Comparison of ENCODE assay signal across 8 cellular contexts in the genomic region with DNA sequence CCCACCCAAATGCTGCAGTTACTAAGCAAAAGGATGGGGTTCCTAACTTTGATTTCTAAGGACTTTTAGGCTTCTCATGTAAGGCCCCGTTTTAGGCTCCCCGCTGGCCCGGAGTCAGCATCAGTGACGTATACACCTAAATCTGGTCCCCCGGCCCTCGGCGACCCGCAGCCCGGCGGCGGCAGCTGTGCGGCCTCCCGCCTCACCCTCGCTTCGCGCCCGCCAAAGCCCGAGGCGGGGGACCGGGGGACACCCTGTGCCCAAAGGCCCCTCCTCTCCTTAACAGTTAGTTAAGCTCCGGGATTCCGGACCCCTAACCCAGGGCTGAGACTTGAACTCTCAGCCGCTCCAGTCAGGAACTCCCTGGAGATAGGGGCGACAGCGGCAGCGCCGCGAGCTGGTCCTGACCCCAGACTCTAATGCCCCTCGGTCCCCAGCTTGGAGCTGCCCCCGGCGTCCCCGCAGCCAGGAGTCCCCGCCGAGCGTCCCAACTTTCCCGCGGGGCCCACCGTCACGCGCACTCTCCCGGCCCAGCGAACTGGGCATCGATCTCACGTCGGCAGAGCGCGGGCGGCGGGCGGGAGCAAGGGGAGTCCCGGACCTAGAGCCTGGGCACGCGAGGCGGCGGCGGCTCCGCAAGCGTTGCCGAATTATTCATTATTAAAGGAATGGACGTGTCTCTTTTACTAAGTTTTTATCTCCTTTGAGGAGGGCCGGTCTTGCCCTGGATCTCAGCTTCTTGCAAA. TPM values are rescaled to one million over a fixed set of nuclear protein-coding genes. Genes with fewer than 3 reads are reported as not detected.
DNase-seq lines count a peak whose midpoint lies in the region; ATAC-seq, FAIRE-seq and TF ChIP-seq lines count a peak whose summit lies in the region.

No MANE protein-coding gene starts in this region.

- no peaks in the 10 kb centered on the region for H3K9me3 Mint-ChIP-seq in endothelial cell (ENCODE audit: unreplicated experiment)
- H3K9me3 Mint-ChIP-seq in naive thymus-derived CD4-positive, alpha-beta T cell, result peaks cover 0 to 2% (median 0%) of the 10 kb centered on the region in 11 donors

- intact Hi-C loops in naive thymus-derived CD4-positive, alpha-beta T cell (cut with micrococcal nuclease), result loop anchor here (2.0 to 10.0 kb wide), 8 partner anchors 159 to 1919 kb away; a partner anchor contains a TSS
- intact Hi-C loops in thyroid gland (cut with DNase I), result no loop called here

- peak overlapping the region; percentile 93 for H3K27ac ChIP-seq in naive thymus-derived CD4-positive, alpha-beta T cell (ENCODE audit: low read depth, low read length)
- peak overlapping the region; percentile 54 to 95 (median 95) for H3K27ac ChIP-seq in thyroid gland

- ATAC-seq in naive thymus-derived CD4-positive, alpha-beta T cell, result no peak
- no peak for ATAC-seq in HG02623 (IDR thresholded peaks at IDR 0.05; ENCODE audit: unreplicated experiment)

- no peaks in the 10 kb centered on the region for H3K36me3 Mint-ChIP-seq in endothelial cell (ENCODE audit: low read depth, unreplicated experiment)
- peaks cover 0 to 2% (median 0%) of the 10 kb centered on the region in 5 donors for H3K36me3 Mint-ChIP-seq in naive thymus-derived CD4-positive, alpha-beta T cell

- peak overlapping the region; percentile 95 for H3K4me3 Mint-ChIP-seq in endothelial cell (ENCODE audit: unreplicated experiment)
- H3K4me3 Mint-ChIP-seq in naive thymus-derived CD4-positive, alpha-beta T cell, result peak overlapping the region; percentile 90 to 100 (median 98)

- H3K27me3 Mint-ChIP-seq in endothelial cell (ENCODE audit: unreplicated experiment), result peaks cover 7% of the 10 kb centered on the region
- H3K27me3 Mint-ChIP-seq in naive thymus-derived CD4-positive, alpha-beta T cell, result peaks cover 0 to 71% (median 5%) of the 10 kb centered on the region in 5 donors

- CTCF ChIA-PET in naive thymus-derived CD4-positive, alpha-beta T cell (lab: Charles Lee), result interaction anchor here (0.6 to 1.1 kb wide), 2 partner anchors 67 to 581 kb away, joined by 3 to 7 read pairs; no protein-coding TSS in a partner anchor

- peaks cover 3 to 34% of the 10 kb centered on the region in 2 donors for H3K4me1 ChIP-seq in naive thymus-derived CD4-positive, alpha-beta T cell (ENCODE audit: control insufficient read depth in 2 of 2, insufficient read depth in 2 of 2, low read length in 2 of 2)
- H3K4me1 ChIP-seq in thyroid gland, result peaks cover 10 to 17% of the 10 kb centered on the region in 2 donors

- H3K4me1 Mint-ChIP-seq in endothelial cell (ENCODE audit: unreplicated experiment), result peaks cover 8% of the 10 kb centered on the region
- H3K4me1 Mint-ChIP-seq in naive thymus-derived CD4-positive, alpha-beta T cell, result peaks cover 24 to 56% (median 50%) of the 10 kb centered on the region in 7 donors

- DNase-seq in HFF-Myc (ENCODE audit: extremely low read depth, low read depth), result no peak
- DNase-seq in activated CD8-positive, alpha-beta memory T cell treated with anti-CD3 and anti-CD28 coated beads for 24 hours, result peak; percentile 79
- DNase-seq in endothelial cell (ENCODE audit: low spot score), result peak; percentile 26
- DNase-seq in naive thymus-derived CD4-positive, alpha-beta T cell, result peak in 8 of 9 donors; percentile 22 to 49 (median 40)
- DNase-seq in thyroid gland, result peak; percentile 44 to 53
- DNase-seq in H54 (ENCODE audit: insufficient read length, low spot score), result no peak
- DNase-seq in NCI-H2171 (lab: John Stamatoyannopoulos, UW), result no peak

- H3K27ac Mint-ChIP-seq in endothelial cell (ENCODE audit: unreplicated experiment), result no peak overlapping the region
- H3K27ac Mint-ChIP-seq in naive thymus-derived CD4-positive, alpha-beta T cell, result peak overlapping the region; percentile 60 to 100 (median 98)

- no peaks in the 10 kb centered on the region for H3K27me3 ChIP-seq in naive thymus-derived CD4-positive, alpha-beta T cell (ENCODE audit: control insufficient read depth in 2 of 2, insufficient read depth in 2 of 2, low read length in 2 of 2)
- no peaks in the 10 kb centered on the region for H3K27me3 ChIP-seq in thyroid gland

- 0 to 1% methylated on average over 46 of the region's 61 CpGs for WGBS in thyroid gland, 2 donors

- no peak for TF ChIP-seq CTCF in HFF-Myc (IDR thresholded peaks at IDR 0.05; ENCODE audit: low read depth, low read length, missing control alignments)
- TF ChIP-seq CTCF in endothelial cell (IDR thresholded peaks at IDR 0.05; ENCODE audit: unreplicated experiment), result no peak
- no peak for TF ChIP-seq CTCF in thyroid gland (IDR thresholded peaks at IDR 0.05)

- FAIRE-seq in H54 (lab: Jason Lieb, UNC), result no peak

- TF ChIP-seq POLR2A in thyroid gland (IDR thresholded peaks at IDR 0.05), result no peak
- no peak for TF ChIP-seq POLR2A in H54 (IDR thresholded peaks at IDR 0.05; ENCODE audit: low read depth, low read length)

- peaks cover 0 to 21% (median 0%) of the 10 kb centered on the region in 3 experiments for H3K36me3 ChIP-seq in naive thymus-derived CD4-positive, alpha-beta T cell (ENCODE audit: control insufficient read depth in 2 of 3, insufficient read depth in 3 of 3, low read length in 3 of 3)
- no peaks in the 10 kb centered on the region for H3K36me3 ChIP-seq in thyroid gland

- H3K9me3 ChIP-seq in naive thymus-derived CD4-positive, alpha-beta T cell (ENCODE audit: control insufficient read depth in 2 of 3, low read length in 3 of 3), result no peaks in the 10 kb centered on the region
- no peaks in the 10 kb centered on the region for H3K9me3 ChIP-seq in thyroid gland

- H3K4me3 ChIP-seq in HFF-Myc (replicated peaks; ENCODE audit: low read depth, low read length), result peak overlapping the region; percentile 21
- peak overlapping the region; percentile 99 for H3K4me3 ChIP-seq in naive thymus-derived CD4-positive, alpha-beta T cell (ENCODE audit: low read length)
- H3K4me3 ChIP-seq in thyroid gland (replicated peaks in 1 of 3), result peak overlapping the region; percentile 68 to 95 (median 75)

- POLR2A ChIA-PET in naive thymus-derived CD4-positive, alpha-beta T cell (lab: Charles Lee), result interaction anchor here (0.7 to 4.9 kb wide), 20 partner anchors 10 to 760 kb away, joined by 3 to 99 read pairs (median 6); a partner anchor contains a TSS

RNA-seq across cellular contexts. Expression of a gene that starts 1.5 kb away (rescaled TPM):
- total RNA-seq in endothelial cell (ENCODE audit: unreplicated experiment) (0.54 TPM), thyroid gland (100 to 1,000 TPM in 1 of 4 donors, 10 to 100 TPM in 3; 51.6 to 161 (median 72.3) TPM)
- total RNA-seq in naive thymus-derived CD4-positive, alpha-beta T cell, result 10 to 100 TPM in 4 of 5 experiments, 1 to 10 TPM in 1; 2.2 to 55.2 (median 49.3) TPM
- polyA plus RNA-seq in naive thymus-derived CD4-positive, alpha-beta T cell, result 1 to 10 TPM; 8.2 to 9.7 TPM

Comparison
In these comparisons a context has a peak if more than half of its experiments do, and no peak if none do; other contexts are left out.
1. DNase-seq: peak in activated CD8-positive, alpha-beta memory T cell treated with anti-CD3 and anti-CD28 coated beads for 24 hours (single experiment), endothelial cell (single experiment), naive thymus-derived CD4-positive, alpha-beta T cell (8 of 9) and thyroid gland (2 of 2); none in HFF-Myc (single experiment), H54 (single experiment) and NCI-H2171 (single experiment).
2. H3K4me3 ChIP-seq: peak in every context shown above with its lines; median percentile 99 in naive thymus-derived CD4-positive, alpha-beta T cell; 75 in thyroid gland; 21 in HFF-Myc.